ENCODE assay signal across 18 cellular contexts in the genomic region with DNA sequence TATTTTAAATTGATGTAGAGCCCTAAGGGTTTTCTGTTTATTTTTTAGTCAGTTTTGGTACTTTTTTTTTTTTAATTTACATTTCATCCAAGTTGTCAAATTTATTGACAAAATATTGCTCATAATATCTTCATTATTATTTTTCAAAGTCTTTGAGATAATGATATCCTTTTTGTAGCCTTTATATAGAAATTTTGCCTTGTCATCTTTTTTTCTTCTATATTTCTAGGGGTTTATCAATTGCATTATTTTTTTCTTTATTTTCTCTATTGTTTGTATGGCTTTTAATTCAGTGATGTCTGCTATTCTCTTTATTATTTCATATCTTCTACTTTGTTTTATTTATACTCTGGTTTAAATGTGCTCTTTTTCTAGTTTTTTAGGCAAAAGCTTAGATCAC.
A peak's percentile ranks its signal among the peaks of the same experiment; 100 is the strongest.
DNase-seq lines count a peak whose midpoint lies in the region; ATAC-seq, FAIRE-seq and TF ChIP-seq lines count a peak whose summit lies in the region.
"Had no signal": no experiment of that assay in that cellular context is flagged by ENCODE, and none has a peak within 500 bp of the region (broad histone marks: within the 10 kb centered on the region; RNA-seq: fewer than 3 reads in every experiment).

No MANE protein-coding gene starts in this region.

- in situ Hi-C loops in IMR-90 (cut with MboI; ENCODE audit: low sequenced_read_pairs), result no loop called here
- in situ Hi-C loops in K562 (cut with MboI), result no loop called here

- DNase-seq in IMR-90 (no peak), K562 (ENCODE audit: extremely low read depth in 1 of 4, low spot score in 3 of 4) (no peak), NCI-H345 (lab: John Stamatoyannopoulos, UW) (no peak)
- DNase-seq in activated naive CD4-positive, alpha-beta T cell treated with anti-CD3 and anti-CD28 coated beads, Interleukin-2, amount 50 U/mL, for 72 hours (ENCODE audit: low spot score in 2 of 2), result no peak
- no peak for DNase-seq in activated CD4-positive, alpha-beta memory T cell treated with anti-CD3 and anti-CD28 coated beads for 36 hours
- DNase-seq: Caco-2; CD4-positive, CD25-positive, alpha-beta regulatory T cell; CD8-positive, alpha-beta T cell; DMS153; DND-41; H9 had no signal

- no peak overlapping the region for H3K18ac ChIP-seq in IMR-90 (ENCODE audit: low read depth, low read length)

- intact Hi-C loops in IMR-90 (cut with micrococcal nuclease) (no loop called here), K562 (cut with micrococcal nuclease) (no loop called here)
- intact Hi-C loops in activated CD4-positive, alpha-beta memory T cell treated with anti-CD3 and anti-CD28 coated beads for 36 hours (cut with micrococcal nuclease), result no loop called here

- no peaks in the 10 kb centered on the region for H3K79me2 ChIP-seq in K562 (ENCODE audit: control insufficient read depth, insufficient read depth, low read length)

- H3K4me3 ChIP-seq in IMR-90 (ENCODE audit: insufficient read depth, low read depth, low read length), result no peak overlapping the region
- no peak overlapping the region for H3K4me3 ChIP-seq in K562
- H3K4me3 ChIP-seq: BLaER1, GM23338 had no signal

- H2AFZ ChIP-seq in IMR-90 (replicated peaks; ENCODE audit: low read length, poor library complexity) (no peak overlapping the region), K562 (ENCODE audit: low read depth, low read length) (no peak overlapping the region)
- H2AFZ ChIP-seq: GM23338 had no signal

- H3K36me3 ChIP-seq in IMR-90 (ENCODE audit: control insufficient read depth, insufficient read depth, low read length), result no peaks in the 10 kb centered on the region
- no peaks in the 10 kb centered on the region for H3K36me3 ChIP-seq in K562 (ENCODE audit: control insufficient read depth, insufficient read depth, low read length)
- H3K36me3 ChIP-seq: BLaER1 had no signal

- POLR2A ChIA-PET in IMR-90 (lab: Charles Lee; ENCODE audit: unreplicated experiment) (no interaction called here), K562 (lab: Yijun Ruan, JAX) (no interaction called here)
- POLR2A ChIA-PET in activated CD4-positive, alpha-beta memory T cell treated with anti-CD3 and anti-CD28 coated beads for 36 hours (lab: Charles Lee), result no interaction called here

- H2BK20ac ChIP-seq in IMR-90 (ENCODE audit: low read depth, low read length), result no peak overlapping the region

- H3K4me1 ChIP-seq in IMR-90 (ENCODE audit: control insufficient read depth, insufficient read depth, low read length), result peaks cover 2% of the 10 kb centered on the region; the same call in 1 of the 2 replicates
- no peaks in the 10 kb centered on the region for H3K4me1 ChIP-seq in K562 (replicated peaks in 1 of 2; ENCODE audit: control insufficient read depth in 2 of 2, insufficient read depth in 2 of 2, low read length in 2 of 2)
- H3K4me1 ChIP-seq: BLaER1 had no signal

- peaks cover 2% of the 10 kb centered on the region; the same call in 1 of the 2 replicates for H3K9me3 ChIP-seq in IMR-90 (ENCODE audit: control insufficient read depth, insufficient read depth, low read length)
- no peaks in the 10 kb centered on the region for H3K9me3 ChIP-seq in K562 (replicated peaks; ENCODE audit: control insufficient read depth, insufficient read depth, low read depth, low read length)
- H3K9me3 ChIP-seq: BLaER1, Caco-2 had no signal

- H3K4me2 ChIP-seq in IMR-90 (ENCODE audit: low read depth, low read length) (no peak overlapping the region), K562 (ENCODE audit: insufficient read depth, low read length) (no peak overlapping the region)
- H3K4me2 ChIP-seq: BLaER1, GM23338 had no signal

- TF ChIP-seq RAD21 in IMR-90 (IDR thresholded peaks at IDR 0.05; ENCODE audit: low read length) (no peak), K562 (CRISPR knock-in tag; conservative IDR thresholded peaks at IDR 0.05 in 1 of 2, IDR thresholded peaks at IDR 0.05 in 1 of 2) (no peak)

- H4K20me1 ChIP-seq in IMR-90 (ENCODE audit: insufficient read depth, low read length) (no peaks in the 10 kb centered on the region), K562 (replicated peaks; ENCODE audit: control insufficient read depth, insufficient read depth, low read length) (no peaks in the 10 kb centered on the region)
- H4K20me1 ChIP-seq: BLaER1 had no signal

- ATAC-seq in IMR-90 (ENCODE audit: low read depth) (no peak), K562 (no peak)
- ATAC-seq in activated naive CD4-positive, alpha-beta T cell treated with anti-CD3 and anti-CD28 coated beads, Interleukin-2, amount 50 U/mL, for 72 hours, result no peak
- ATAC-seq: CD8-positive, alpha-beta T cell; GM23338; HCT116 had no signal

- H4K8ac ChIP-seq in IMR-90 (ENCODE audit: low read depth in 2 of 2, low read length in 2 of 2), result no peak overlapping the region

- TF ChIP-seq CTCF in IMR-90 (conservative IDR thresholded peaks at IDR 0.05; ENCODE audit: low read depth, low read length) (no peak), K562 (IDR thresholded peaks at IDR 0.05 in 2 of 3, conservative IDR thresholded peaks at IDR 0.05 in 1 of 3; ENCODE audit: insufficient read depth in 2 of 3, low read depth in 1 of 3, low read length in 3 of 3) (no peak)

- H3K27me3 Mint-ChIP-seq in activated CD4-positive, alpha-beta memory T cell treated with anti-CD3 and anti-CD28 coated beads for 36 hours, result no peaks in the 10 kb centered on the region
- H3K27me3 Mint-ChIP-seq: B cell; CD4-positive, CD25-positive, alpha-beta regulatory T cell had no signal

- no peaks in the 10 kb centered on the region for H3K79me1 ChIP-seq in IMR-90 (ENCODE audit: low read depth in 1 of 2, low read length in 2 of 2)

- dilution Hi-C loops in IMR-90 (cut with HindIII; ENCODE audit: low sequenced_read_pairs, unreplicated experiment), result no loop called here

- no peaks in the 10 kb centered on the region for H3K36me3 Mint-ChIP-seq in activated naive CD4-positive, alpha-beta T cell treated with anti-CD3 and anti-CD28 coated beads, Interleukin-2, amount 50 U/mL, for 72 hours
- no peaks in the 10 kb centered on the region for H3K36me3 Mint-ChIP-seq in activated CD4-positive, alpha-beta memory T cell treated with anti-CD3 and anti-CD28 coated beads for 36 hours
- H3K36me3 Mint-ChIP-seq: CD4-positive, CD25-positive, alpha-beta regulatory T cell; CD8-positive, alpha-beta T cell had no signal

- H3K4me3 Mint-ChIP-seq in activated CD4-positive, alpha-beta memory T cell treated with anti-CD3 and anti-CD28 coated beads for 36 hours, result no peak overlapping the region
- H3K4me3 Mint-ChIP-seq: B cell; CD4-positive, CD25-positive, alpha-beta regulatory T cell; CD8-positive, alpha-beta T cell; GM23338; H9 had no signal

- CTCF ChIA-PET in IMR-90 (lab: Yijun Ruan, JAX), result no interaction called here
- CTCF ChIA-PET in K562 (lab: Yijun Ruan, JAX; ENCODE audit: low intra/inter-chr PET ratio), result no interaction called here
- CTCF ChIA-PET in activated CD4-positive, alpha-beta memory T cell treated with anti-CD3 and anti-CD28 coated beads for 36 hours (lab: Charles Lee), result no interaction called here

- H3K9ac ChIP-seq in IMR-90 (ENCODE audit: low read depth, low read length) (no peak overlapping the region), K562 (ENCODE audit: insufficient read depth in 1 of 2, low read depth in 2 of 2, low read length in 2 of 2) (no peak overlapping the region)
- H3K9ac ChIP-seq: BLaER1 had no signal

- H2BK5ac ChIP-seq in IMR-90 (ENCODE audit: low read depth, low read length, poor library complexity, severe bottlenecking), result no peak overlapping the region

- no peak overlapping the region for H3K14ac ChIP-seq in IMR-90 (replicated peaks; ENCODE audit: low read depth, low read length)

- H3K23ac ChIP-seq in IMR-90 (ENCODE audit: low read depth, low read length), result no peak overlapping the region

- H2BK15ac ChIP-seq in IMR-90 (ENCODE audit: low read depth, low read length), result no peak overlapping the region

- no peak overlapping the region for H2BK120ac ChIP-seq in IMR-90 (ENCODE audit: low read depth, low read length)

- no peak overlapping the region for H3K56ac ChIP-seq in IMR-90 (ENCODE audit: extremely low read depth, insufficient read depth, low read length)

- TF ChIP-seq EP300 in K562 (IDR thresholded peaks at IDR 0.05; ENCODE audit: low read length), result no peak

- no peaks in the 10 kb centered on the region for H3K9me3 Mint-ChIP-seq in activated naive CD4-positive, alpha-beta T cell treated with anti-CD3 and anti-CD28 coated beads, Interleukin-2, amount 50 U/mL, for 72 hours
- H3K9me3 Mint-ChIP-seq in activated CD4-positive, alpha-beta memory T cell treated with anti-CD3 and anti-CD28 coated beads for 36 hours, result no peaks in the 10 kb centered on the region
- H3K9me3 Mint-ChIP-seq: CD4-positive, CD25-positive, alpha-beta regulatory T cell; CD8-positive, alpha-beta T cell; GM23338; H9 had no signal

- peaks cover 4% of the 10 kb centered on the region for H3K4me1 Mint-ChIP-seq in activated CD4-positive, alpha-beta memory T cell treated with anti-CD3 and anti-CD28 coated beads for 36 hours (ENCODE audit: low read depth)
- H3K4me1 Mint-ChIP-seq: B cell had no signal

- H3K27me3 ChIP-seq in IMR-90 (ENCODE audit: control insufficient read depth, insufficient read depth, low read length) (no peaks in the 10 kb centered on the region), K562 (ENCODE audit: control insufficient read depth in 2 of 2, insufficient read depth in 2 of 2, low read length in 2 of 2) (no peaks in the 10 kb centered on the region)
- H3K27me3 ChIP-seq: BLaER1 had no signal

- H4K5ac ChIP-seq in IMR-90 (ENCODE audit: low read depth, low read length), result no peak overlapping the region

- H2AK9ac ChIP-seq in IMR-90 (replicated peaks; ENCODE audit: low read depth, low read length, poor library complexity), result no peak overlapping the region

- H4K91ac ChIP-seq in IMR-90 (ENCODE audit: insufficient read depth, low read depth, low read length), result no peak overlapping the region

- BruUV-seq in IMR-90 (replicated peaks; lab: Mats Ljungman, UMichigan) (no TSS peak), K562 (replicated peaks; lab: Mats Ljungman, UMichigan) (no TSS peak)

- no peak for FAIRE-seq in K562 (lab: Jason Lieb, UNC)
- peak; percentile 74 for FAIRE-seq in islet of Langerhans (lab: Jason Lieb, UNC)
- FAIRE-seq: GM12892 had no signal

- H3K9me1 ChIP-seq in IMR-90 (ENCODE audit: insufficient read depth, low read length) (no peaks in the 10 kb centered on the region), K562 (ENCODE audit: control insufficient read depth, insufficient read depth, low read length) (no peaks in the 10 kb centered on the region)

- H2AK5ac ChIP-seq in IMR-90 (ENCODE audit: low read depth, low read length), result no peak overlapping the region

- H3K27ac ChIP-seq in IMR-90 (ENCODE audit: insufficient read depth, low read length) (no peak overlapping the region), K562 (ENCODE audit: extremely low read depth, low read depth, low read length) (no peak overlapping the region)
- H3K27ac ChIP-seq: BLaER1, C4-2B had no signal

- no peak overlapping the region for H3K27ac Mint-ChIP-seq in activated naive CD4-positive, alpha-beta T cell treated with anti-CD3 and anti-CD28 coated beads, Interleukin-2, amount 50 U/mL, for 72 hours
- H3K27ac Mint-ChIP-seq in activated CD4-positive, alpha-beta memory T cell treated with anti-CD3 and anti-CD28 coated beads for 36 hours, result no peak overlapping the region
- H3K27ac Mint-ChIP-seq: B cell; CD4-positive, CD25-positive, alpha-beta regulatory T cell; CD8-positive, alpha-beta T cell; GM23338; H9 had no signal

- H3K4ac ChIP-seq in IMR-90 (ENCODE audit: low read depth, low read length), result no peak overlapping the region

- TF ChIP-seq POLR2A in IMR-90 (IDR thresholded peaks at IDR 0.05; ENCODE audit: low read depth, low read length) (no peak), K562 (conservative IDR thresholded peaks at IDR 0.05) (no peak)
